Comparison of ENCODE assay signal across 8 cellular contexts in genomic region chr11:67483901-67484665, GRCh38. TPM values are rescaled to one million over a fixed set of nuclear protein-coding genes. Genes with fewer than 3 reads are reported as not detected.
DNase-seq lines count a peak whose midpoint lies in the region; ATAC-seq and TF ChIP-seq lines count a peak whose summit lies in the region.

No MANE protein-coding gene starts in this region.

- no peaks in the 10 kb centered on the region for H3K9me2 ChIP-seq in PC-9 (ENCODE audit: insufficient read depth)

- TF ChIP-seq CTCF in Caco-2 (IDR thresholded peaks at IDR 0.05; ENCODE audit: insufficient read depth in 1 of 2, low read depth in 1 of 2, low read length in 1 of 2, severe bottlenecking in 1 of 2, unreplicated experiment in 1 of 2) (no peak), PC-9 (conservative IDR thresholded peaks at IDR 0.05) (no peak), progenitor cell of endocrine pancreas (IDR thresholded peaks at IDR 0.05; ENCODE audit: unreplicated experiment) (no peak)

- intact Hi-C loops in Caco-2 (cut with micrococcal nuclease; ENCODE audit: unreplicated experiment) (loop anchor here (1.0 to 5.0 kb wide), 7 partner anchors 15 to 82 kb away; partner anchors contain the start of genes CDK2AP2, CORO1B, PPP1CA and RPS6KB2), PC-9 (cut with micrococcal nuclease; ENCODE audit: unreplicated experiment) (loop anchor here (2.0 kb wide), 1 partner anchor 23 kb away; no protein-coding TSS in a partner anchor)

- POLR2A ChIA-PET in Caco-2 (lab: Charles Lee), result interaction anchor here (0.6 to 1.8 kb wide), 2 partner anchors 15 to 82 kb away, joined by 3 to 12 read pairs; partner anchors contain the start of genes PPP1CA and TMEM134
- POLR2A ChIA-PET in PC-9 (lab: Charles Lee; ENCODE audit: unreplicated experiment), result no interaction called here

- H3K27me3 Mint-ChIP-seq in Caco-2 (ENCODE audit: insufficient read depth, unreplicated experiment) (no peaks in the 10 kb centered on the region), progenitor cell of endocrine pancreas (peaks cover 2% of the 10 kb centered on the region)

- no peak for ATAC-seq in HG03571 (IDR thresholded peaks at IDR 0.05; ENCODE audit: unreplicated experiment)

- peaks cover 21% of the 10 kb centered on the region for H3K79me2 ChIP-seq in PC-9 (ENCODE audit: low read depth)

- peak overlapping the region; percentile 99 for H3K4me3 Mint-ChIP-seq in Caco-2 (ENCODE audit: unreplicated experiment)
- peak overlapping the region; percentile 87 for H3K4me3 Mint-ChIP-seq in progenitor cell of endocrine pancreas (ENCODE audit: low read depth)

- H3K27ac ChIP-seq in PC-9 (no peak overlapping the region), cingulate gyrus (ENCODE audit: low read depth, low read length) (peak overlapping the region; percentile 92)

- peak in 1 of 2 experiments; percentile 47 for DNase-seq in Caco-2
- DNase-seq in PC-9, result peak in 1 of 2 experiments; percentile 32
- DNase-seq in progenitor cell of endocrine pancreas (ENCODE audit: low spot score, unreplicated experiment), result no peak
- no peak for DNase-seq in cerebellar cortex (ENCODE audit: low spot score)
- no peak for DNase-seq in ureter (ENCODE audit: low spot score)
- DNase-seq in amygdala (lab: John Stamatoyannopoulos, UW), result no peak

- H3K36me3 Mint-ChIP-seq in Caco-2 (ENCODE audit: insufficient read depth, unreplicated experiment) (peaks cover 42% of the 10 kb centered on the region), progenitor cell of endocrine pancreas (ENCODE audit: insufficient read depth) (peaks cover 12% of the 10 kb centered on the region)

- H2AFZ ChIP-seq in PC-9, result no peak overlapping the region

- H3K27me3 ChIP-seq in Caco-2 (replicated peaks; ENCODE audit: control insufficient read depth, insufficient read depth, low read length), result no peaks in the 10 kb centered on the region
- no peaks in the 10 kb centered on the region for H3K27me3 ChIP-seq in PC-9 (ENCODE audit: insufficient read depth, low read depth)

- no peaks in the 10 kb centered on the region for H4K20me1 ChIP-seq in PC-9 (ENCODE audit: insufficient read depth)

- peaks cover 25% of the 10 kb centered on the region for H3F3A ChIP-seq in PC-9 (ENCODE audit: insufficient read depth, low read depth)

- H3K27ac Mint-ChIP-seq in Caco-2 (ENCODE audit: unreplicated experiment) (peak overlapping the region; percentile 99), progenitor cell of endocrine pancreas (no peak overlapping the region)

- CTCF ChIA-PET in Caco-2 (lab: Charles Lee) (interaction anchor here (1.5 to 2.1 kb wide), 2 partner anchors 83 to 110 kb away, joined by 3 to 14 read pairs; partner anchors contain the start of genes CLCF1 and PPP1CA), PC-9 (lab: Charles Lee) (no interaction called here)

- H3K9me3 Mint-ChIP-seq in Caco-2 (ENCODE audit: unreplicated experiment), result no peaks in the 10 kb centered on the region
- H3K9me3 Mint-ChIP-seq in progenitor cell of endocrine pancreas (ENCODE audit: low read depth), result peaks cover 2% of the 10 kb centered on the region

- H3K4me1 ChIP-seq in Caco-2 (peaks cover 4% of the 10 kb centered on the region; the same call in 1 of the 2 replicates), PC-9 (replicated peaks; ENCODE audit: insufficient read depth) (peaks cover 17% of the 10 kb centered on the region)

- peak overlapping the region; percentile 48 for H3K4me3 ChIP-seq in Caco-2 (ENCODE audit: low read depth, low read length)
- peak overlapping the region; percentile 61; the same call in 1 of the 2 replicates for H3K4me3 ChIP-seq in PC-9

- H3K9me3 ChIP-seq in Caco-2 (no peaks in the 10 kb centered on the region), PC-9 (ENCODE audit: insufficient read depth, low read depth) (no peaks in the 10 kb centered on the region)

- peaks cover 24% of the 10 kb centered on the region for H3K4me1 Mint-ChIP-seq in Caco-2 (ENCODE audit: low read depth, unreplicated experiment)
- H3K4me1 Mint-ChIP-seq in progenitor cell of endocrine pancreas (ENCODE audit: low read depth), result peaks cover 9% of the 10 kb centered on the region

- H3K36me3 ChIP-seq in Caco-2 (ENCODE audit: control insufficient read depth, insufficient read depth, low read length) (peaks cover 5% of the 10 kb centered on the region), PC-9 (ENCODE audit: low read depth) (no peaks in the 10 kb centered on the region)

- BruUV-seq in Caco-2 (replicated peaks; lab: Mats Ljungman, UMichigan), result no TSS peak
- BruUV-seq in PC-9 (replicated peaks; lab: Mats Ljungman, UMichigan), result no TSS peak

- peak overlapping the region; percentile 86 for H3K4me2 ChIP-seq in PC-9

RNA-seq across cellular contexts. Expression of gene AIP, which starts 1.3 kb away (rescaled TPM):
- total RNA-seq in Caco-2 (2022) (110 and 112 TPM in 2 replicates), PC-9 (2021) (95.3 and 125 TPM in 2 replicates), progenitor cell of endocrine pancreas (39.2 and 39.5 TPM in 2 replicates), ureter (46.8 TPM)

RNA-seq across cellular contexts. Expression of gene TMEM134, which starts 15.0 kb away (rescaled TPM):
- total RNA-seq in Caco-2 (2022) (47.9 and 52.2 TPM in 2 replicates), PC-9 (2021) (85.7 and 125 TPM in 2 replicates), progenitor cell of endocrine pancreas (63.3 and 68.6 TPM in 2 replicates), ureter (134 TPM)

RNA-seq across cellular contexts. Expression of gene PITPNM1, which starts 21.1 kb away (rescaled TPM):
- total RNA-seq in Caco-2 (2022) (65.0 and 78.3 TPM in 2 replicates), PC-9 (2021) (84.0 and 116 TPM in 2 replicates), progenitor cell of endocrine pancreas (67.9 and 76.3 TPM in 2 replicates), ureter (41.2 TPM)

RNA-seq across cellular contexts. Expression of gene CDK2AP2, which starts 23.9 kb away (rescaled TPM):
- total RNA-seq in Caco-2 (2022), result 96.1 and 99.4 TPM in 2 replicates
- total RNA-seq in PC-9 (2021), result 80.0 and 89.3 TPM in 2 replicates
- total RNA-seq in progenitor cell of endocrine pancreas, result 35.0 and 35.7 TPM in 2 replicates
- 40.5 TPM for total RNA-seq in ureter

RNA-seq across cellular contexts. Expression of gene CABP4, which starts 28.9 kb away (rescaled TPM):
- total RNA-seq in Caco-2 (2022), result not detected in 2 replicates
- total RNA-seq in PC-9 (2021), result 2.0 and 2.5 TPM in 2 replicates
- total RNA-seq in progenitor cell of endocrine pancreas, result 0.18 TPM in 1 of 2 replicates, not detected in the other
- total RNA-seq in ureter, result 2.8 TPM
